Comparison of ENCODE assay signal across 1 cellular context in the genomic region with DNA sequence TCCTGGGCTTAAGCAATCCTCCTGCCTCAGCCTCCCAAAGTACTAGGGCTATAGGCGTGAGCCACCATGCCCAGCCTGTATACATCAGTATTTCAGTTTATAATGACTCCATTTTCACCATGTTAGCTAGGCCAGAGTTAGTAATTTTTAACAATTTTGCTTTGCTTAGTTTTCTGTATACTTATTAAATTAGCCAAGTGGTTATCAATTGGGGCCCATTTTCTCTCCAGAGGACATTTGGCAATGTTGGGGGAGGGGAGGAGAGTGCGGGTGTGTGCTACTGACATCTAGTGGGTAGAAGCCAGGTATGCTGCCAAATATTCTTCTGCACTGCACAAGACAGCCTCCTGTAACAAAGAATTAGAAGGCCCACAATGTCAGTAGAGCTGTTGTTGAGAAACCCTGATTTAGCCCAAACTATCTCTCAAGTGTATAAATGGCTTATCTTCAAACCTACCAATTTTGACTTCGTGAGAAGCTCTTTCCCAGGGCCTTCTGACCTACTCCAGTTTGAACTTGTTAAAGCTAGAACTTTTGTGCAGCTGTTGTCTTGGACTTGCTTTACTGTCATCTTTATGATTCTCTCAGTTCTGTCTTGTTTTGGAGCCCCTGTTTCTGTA.
TF ChIP-seq lines count a peak whose summit lies in the region.

No MANE protein-coding gene starts in this region.

TF ChIP-seq in K562, 482 proteins besides CTCF, POLR2A, EP300 and RAD21 (continued from another document and continues in another):
- TF ChIP-seq, protein P1, sequence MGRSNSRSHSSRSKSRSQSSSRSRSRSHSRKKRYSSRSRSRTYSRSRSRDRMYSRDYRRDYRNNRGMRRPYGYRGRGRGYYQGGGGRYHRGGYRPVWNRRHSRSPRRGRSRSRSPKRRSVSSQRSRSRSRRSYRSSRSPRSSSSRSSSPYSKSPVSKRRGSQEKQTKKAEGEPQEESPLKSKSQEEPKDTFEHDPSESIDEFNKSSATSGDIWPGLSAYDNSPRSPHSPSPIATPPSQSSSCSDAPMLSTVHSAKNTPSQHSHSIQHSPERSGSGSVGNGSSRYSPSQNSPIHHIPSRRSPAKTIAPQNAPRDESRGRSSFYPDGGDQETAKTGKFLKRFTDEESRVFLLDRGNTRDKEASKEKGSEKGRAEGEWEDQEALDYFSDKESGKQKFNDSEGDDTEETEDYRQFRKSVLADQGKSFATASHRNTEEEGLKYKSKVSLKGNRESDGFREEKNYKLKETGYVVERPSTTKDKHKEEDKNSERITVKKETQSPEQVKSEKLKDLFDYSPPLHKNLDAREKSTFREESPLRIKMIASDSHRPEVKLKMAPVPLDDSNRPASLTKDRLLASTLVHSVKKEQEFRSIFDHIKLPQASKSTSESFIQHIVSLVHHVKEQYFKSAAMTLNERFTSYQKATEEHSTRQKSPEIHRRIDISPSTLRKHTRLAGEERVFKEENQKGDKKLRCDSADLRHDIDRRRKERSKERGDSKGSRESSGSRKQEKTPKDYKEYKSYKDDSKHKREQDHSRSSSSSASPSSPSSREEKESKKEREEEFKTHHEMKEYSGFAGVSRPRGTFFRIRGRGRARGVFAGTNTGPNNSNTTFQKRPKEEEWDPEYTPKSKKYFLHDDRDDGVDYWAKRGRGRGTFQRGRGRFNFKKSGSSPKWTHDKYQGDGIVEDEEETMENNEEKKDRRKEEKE (IDR thresholded peaks at IDR 0.05; ENCODE audit: borderline replicate concordance in 1 of 2, control insufficient read depth in 1 of 2, low read depth in 2 of 2, low read length in 1 of 2), result no peak
- TF ChIP-seq, protein P2, sequence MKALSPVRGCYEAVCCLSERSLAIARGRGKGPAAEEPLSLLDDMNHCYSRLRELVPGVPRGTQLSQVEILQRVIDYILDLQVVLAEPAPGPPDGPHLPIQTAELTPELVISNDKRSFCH (CRISPR knock-in tag; IDR thresholded peaks at IDR 0.05), result no peak
- TF ChIP-seq, protein P2 (tag; IDR thresholded peaks at IDR 0.05), result no peak
- TF ChIP-seq STAT6 (CRISPR knock-in tag; IDR thresholded peaks at IDR 0.05) (no peak), FOXA1 (IDR thresholded peaks at IDR 0.05; ENCODE audit: borderline replicate concordance) (no peak), PRMT5 (CRISPR knock-in tag; IDR thresholded peaks at IDR 0.05) (no peak), ZNF212 (CRISPR knock-in tag; IDR thresholded peaks at IDR 0.05) (no peak), POLR2B (IDR thresholded peaks at IDR 0.05; ENCODE audit: low read depth, partially characterized antibody) (no peak), NBN (IDR thresholded peaks at IDR 0.05; ENCODE audit: low read depth) (0 out of 2 replicates have a peak, but pooled peaks have one; percentile 50), LEF1 (IDR thresholded peaks at IDR 0.05) (no peak), ZNF253 (CRISPR knock-in tag; conservative IDR thresholded peaks at IDR 0.05) (no peak), GABPA (tag; conservative IDR thresholded peaks at IDR 0.05; ENCODE audit: low read depth) (no peak), TARDBP (IDR thresholded peaks at IDR 0.05) (no peak), SP2 (IDR thresholded peaks at IDR 0.05; ENCODE audit: extremely low read depth, low read depth, low read length, poor library complexity, severe bottlenecking) (no peak), ELK1 (CRISPR knock-in tag; IDR thresholded peaks at IDR 0.05) (no peak), CBX3 (IDR thresholded peaks at IDR 0.05; ENCODE audit: borderline replicate concordance in 1 of 2, low read length in 2 of 2) (no peak), CAMTA2 (CRISPR knock-in tag; conservative IDR thresholded peaks at IDR 0.05) (no peak), NR3C1 (CRISPR knock-in tag; IDR thresholded peaks at IDR 0.05) (no peak), ETV6 (IDR thresholded peaks at IDR 0.05; ENCODE audit: borderline replicate concordance in 1 of 2, low read depth in 2 of 2, low read length in 1 of 2) (no peak), ETV6 (CRISPR knock-in tag; IDR thresholded peaks at IDR 0.05; ENCODE audit: borderline replicate concordance) (no peak), BHLHE40 (IDR thresholded peaks at IDR 0.05; ENCODE audit: low read length) (no peak), THRAP3 (IDR thresholded peaks at IDR 0.05; ENCODE audit: borderline replicate concordance) (0 out of 2 replicates have a peak, but pooled peaks have one; percentile 21), ZBTB5 (IDR thresholded peaks at IDR 0.05) (no peak), E2F1 (CRISPR knock-in tag; IDR thresholded peaks at IDR 0.05) (no peak)
- TF ChIP-seq, protein P3, sequence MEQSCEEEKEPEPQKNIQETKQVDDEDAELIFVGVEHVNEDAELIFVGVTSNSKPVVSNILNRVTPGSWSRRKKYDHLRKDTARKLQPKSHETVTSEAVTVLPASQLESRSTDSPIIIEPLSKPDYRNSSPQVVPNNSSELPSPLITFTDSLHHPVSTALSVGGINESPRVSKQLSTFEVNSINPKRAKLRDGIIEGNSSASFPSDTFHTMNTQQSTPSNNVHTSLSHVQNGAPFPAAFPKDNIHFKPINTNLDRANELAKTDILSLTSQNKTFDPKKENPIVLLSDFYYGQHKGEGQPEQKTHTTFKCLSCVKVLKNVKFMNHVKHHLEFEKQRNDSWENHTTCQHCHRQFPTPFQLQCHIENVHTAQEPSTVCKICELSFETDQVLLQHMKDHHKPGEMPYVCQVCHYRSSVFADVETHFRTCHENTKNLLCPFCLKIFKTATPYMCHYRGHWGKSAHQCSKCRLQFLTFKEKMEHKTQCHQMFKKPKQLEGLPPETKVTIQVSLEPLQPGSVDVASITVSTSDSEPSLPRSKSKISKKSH (CRISPR knock-in tag; IDR thresholded peaks at IDR 0.05), result no peak
- TF ChIP-seq, protein P4, sequence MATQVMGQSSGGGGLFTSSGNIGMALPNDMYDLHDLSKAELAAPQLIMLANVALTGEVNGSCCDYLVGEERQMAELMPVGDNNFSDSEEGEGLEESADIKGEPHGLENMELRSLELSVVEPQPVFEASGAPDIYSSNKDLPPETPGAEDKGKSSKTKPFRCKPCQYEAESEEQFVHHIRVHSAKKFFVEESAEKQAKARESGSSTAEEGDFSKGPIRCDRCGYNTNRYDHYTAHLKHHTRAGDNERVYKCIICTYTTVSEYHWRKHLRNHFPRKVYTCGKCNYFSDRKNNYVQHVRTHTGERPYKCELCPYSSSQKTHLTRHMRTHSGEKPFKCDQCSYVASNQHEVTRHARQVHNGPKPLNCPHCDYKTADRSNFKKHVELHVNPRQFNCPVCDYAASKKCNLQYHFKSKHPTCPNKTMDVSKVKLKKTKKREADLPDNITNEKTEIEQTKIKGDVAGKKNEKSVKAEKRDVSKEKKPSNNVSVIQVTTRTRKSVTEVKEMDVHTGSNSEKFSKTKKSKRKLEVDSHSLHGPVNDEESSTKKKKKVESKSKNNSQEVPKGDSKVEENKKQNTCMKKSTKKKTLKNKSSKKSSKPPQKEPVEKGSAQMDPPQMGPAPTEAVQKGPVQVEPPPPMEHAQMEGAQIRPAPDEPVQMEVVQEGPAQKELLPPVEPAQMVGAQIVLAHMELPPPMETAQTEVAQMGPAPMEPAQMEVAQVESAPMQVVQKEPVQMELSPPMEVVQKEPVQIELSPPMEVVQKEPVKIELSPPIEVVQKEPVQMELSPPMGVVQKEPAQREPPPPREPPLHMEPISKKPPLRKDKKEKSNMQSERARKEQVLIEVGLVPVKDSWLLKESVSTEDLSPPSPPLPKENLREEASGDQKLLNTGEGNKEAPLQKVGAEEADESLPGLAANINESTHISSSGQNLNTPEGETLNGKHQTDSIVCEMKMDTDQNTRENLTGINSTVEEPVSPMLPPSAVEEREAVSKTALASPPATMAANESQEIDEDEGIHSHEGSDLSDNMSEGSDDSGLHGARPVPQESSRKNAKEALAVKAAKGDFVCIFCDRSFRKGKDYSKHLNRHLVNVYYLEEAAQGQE (CRISPR knock-in tag; IDR thresholded peaks at IDR 0.05; ENCODE audit: low read depth), result no peak
- TF ChIP-seq, protein P5, sequence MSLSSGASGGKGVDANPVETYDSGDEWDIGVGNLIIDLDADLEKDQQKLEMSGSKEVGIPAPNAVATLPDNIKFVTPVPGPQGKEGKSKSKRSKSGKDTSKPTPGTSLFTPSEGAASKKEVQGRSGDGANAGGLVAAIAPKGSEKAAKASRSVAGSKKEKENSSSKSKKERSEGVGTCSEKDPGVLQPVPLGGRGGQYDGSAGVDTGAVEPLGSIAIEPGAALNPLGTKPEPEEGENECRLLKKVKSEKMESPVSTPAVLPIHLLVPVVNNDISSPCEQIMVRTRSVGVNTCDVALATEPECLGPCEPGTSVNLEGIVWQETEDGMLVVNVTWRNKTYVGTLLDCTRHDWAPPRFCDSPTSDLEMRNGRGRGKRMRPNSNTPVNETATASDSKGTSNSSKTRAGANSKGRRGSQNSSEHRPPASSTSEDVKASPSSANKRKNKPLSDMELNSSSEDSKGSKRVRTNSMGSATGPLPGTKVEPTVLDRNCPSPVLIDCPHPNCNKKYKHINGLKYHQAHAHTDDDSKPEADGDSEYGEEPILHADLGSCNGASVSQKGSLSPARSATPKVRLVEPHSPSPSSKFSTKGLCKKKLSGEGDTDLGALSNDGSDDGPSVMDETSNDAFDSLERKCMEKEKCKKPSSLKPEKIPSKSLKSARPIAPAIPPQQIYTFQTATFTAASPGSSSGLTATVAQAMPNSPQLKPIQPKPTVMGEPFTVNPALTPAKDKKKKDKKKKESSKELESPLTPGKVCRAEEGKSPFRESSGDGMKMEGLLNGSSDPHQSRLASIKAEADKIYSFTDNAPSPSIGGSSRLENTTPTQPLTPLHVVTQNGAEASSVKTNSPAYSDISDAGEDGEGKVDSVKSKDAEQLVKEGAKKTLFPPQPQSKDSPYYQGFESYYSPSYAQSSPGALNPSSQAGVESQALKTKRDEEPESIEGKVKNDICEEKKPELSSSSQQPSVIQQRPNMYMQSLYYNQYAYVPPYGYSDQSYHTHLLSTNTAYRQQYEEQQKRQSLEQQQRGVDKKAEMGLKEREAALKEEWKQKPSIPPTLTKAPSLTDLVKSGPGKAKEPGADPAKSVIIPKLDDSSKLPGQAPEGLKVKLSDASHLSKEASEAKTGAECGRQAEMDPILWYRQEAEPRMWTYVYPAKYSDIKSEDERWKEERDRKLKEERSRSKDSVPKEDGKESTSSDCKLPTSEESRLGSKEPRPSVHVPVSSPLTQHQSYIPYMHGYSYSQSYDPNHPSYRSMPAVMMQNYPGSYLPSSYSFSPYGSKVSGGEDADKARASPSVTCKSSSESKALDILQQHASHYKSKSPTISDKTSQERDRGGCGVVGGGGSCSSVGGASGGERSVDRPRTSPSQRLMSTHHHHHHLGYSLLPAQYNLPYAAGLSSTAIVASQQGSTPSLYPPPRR (CRISPR knock-in tag; IDR thresholded peaks at IDR 0.05; ENCODE audit: borderline replicate concordance), result no peak
